In the genomic region with DNA sequence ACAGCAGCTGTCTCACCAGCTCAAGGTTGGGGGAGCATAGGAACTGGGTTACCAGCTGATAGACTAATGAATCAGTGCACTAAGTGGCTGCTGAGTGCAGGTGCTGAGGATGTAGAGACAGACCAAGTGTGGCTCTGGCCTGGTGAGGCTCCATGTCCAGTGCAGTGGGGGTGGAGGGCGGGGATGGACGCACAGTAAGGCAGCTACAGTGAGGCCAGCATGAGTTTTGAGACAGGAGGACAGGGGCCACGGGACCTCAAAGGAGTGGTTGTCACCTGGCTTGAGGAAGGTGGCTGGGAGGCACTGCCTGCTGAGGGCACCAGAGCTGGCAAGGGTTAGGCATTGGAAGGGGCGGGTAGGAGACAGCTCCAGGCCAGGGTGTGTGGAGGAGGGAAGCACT, we compare ENCODE assay signal across 13 cellular contexts. TPM values are rescaled to one million over a fixed set of nuclear protein-coding genes. Genes with fewer than 3 reads are reported as not detected.
A peak's percentile ranks its signal among the peaks of the same experiment; 100 is the strongest.
DNase-seq lines count a peak whose midpoint lies in the region; ATAC-seq and TF ChIP-seq lines count a peak whose summit lies in the region.
"Had no signal": no experiment of that assay in that cellular context is flagged by ENCODE, and none has a peak within 500 bp of the region (broad histone marks: within the 10 kb centered on the region; RNA-seq: fewer than 3 reads in every experiment).

No MANE protein-coding gene starts in this region.

- no peaks in the 10 kb centered on the region for H3K9me3 Mint-ChIP-seq in activated T-cell treated with anti-CD3 and anti-CD28 coated beads, Interleukin-2, amount 50 U/mL, for 72 hours
- no peaks in the 10 kb centered on the region for H3K9me3 Mint-ChIP-seq in activated T-cell treated with anti-CD3 and anti-CD28 coated beads, Interleukin-2, amount 50 U/mL, for 4 hours
- H3K9me3 Mint-ChIP-seq in effector memory CD8-positive, alpha-beta T cell = no peaks in the 10 kb centered on the region

- no peak for DNase-seq in activated T-cell treated with anti-CD3 and anti-CD28 coated beads, Interleukin-2, amount 50 U/mL, for 72 hours
- DNase-seq in activated T-cell treated with anti-CD3 and anti-CD28 coated beads, Interleukin-2, amount 50 U/mL, for 4 hours = no peak
- DNase-seq in MM.1S (no peak), mucosa of gallbladder (ENCODE audit: low spot score) (no peak), DMS 273 treated with DMSO at 0.1 percent for 48 hours (lab: John Stamatoyannopoulos, UW) (no peak)
- DNase-seq in effector memory CD8-positive, alpha-beta T cell = no peak
- DNase-seq: hypothalamus, NCI-H1105, NCI-H2227 treated with DMSO at 0.1 percent for 48 hours, nucleus accumbens had no signal

- H2AFZ ChIP-seq in MM.1S (ENCODE audit: low read length) = no peak overlapping the region

- peaks cover 12% of the 10 kb centered on the region; the same call in 1 of the 2 replicates for H3K4me1 ChIP-seq in MM.1S (ENCODE audit: low read length)

- H3K9me2 ChIP-seq in MM.1S (replicated peaks; ENCODE audit: insufficient read depth, low read length) = no peaks in the 10 kb centered on the region

- H3K27ac ChIP-seq in MM.1S (ENCODE audit: low read length) (peak overlapping the region; percentile 75; the same call in 1 of the 2 replicates), skin epidermis (peak overlapping the region in 18 of 21 experiments; percentile 18 to 89 (median 68))

- peaks cover 44% of the 10 kb centered on the region for H3K4me1 Mint-ChIP-seq in activated T-cell treated with anti-CD3 and anti-CD28 coated beads, Interleukin-2, amount 50 U/mL, for 72 hours (ENCODE audit: low read depth)
- peaks cover 40% of the 10 kb centered on the region for H3K4me1 Mint-ChIP-seq in activated T-cell treated with anti-CD3 and anti-CD28 coated beads, Interleukin-2, amount 50 U/mL, for 4 hours (ENCODE audit: low read depth)
- peaks cover 35 to 54% of the 10 kb centered on the region in 2 donors for H3K4me1 Mint-ChIP-seq in effector memory CD8-positive, alpha-beta T cell (ENCODE audit: low read depth in 2 of 2)

- no peaks in the 10 kb centered on the region for H3F3A ChIP-seq in MM.1S (ENCODE audit: insufficient read depth, low read length)

- ATAC-seq in activated T-cell treated with anti-CD3 and anti-CD28 coated beads, Interleukin-2, amount 50 U/mL, for 72 hours (replicated peaks in 1 of 2) = no peak
- no peak for ATAC-seq in activated T-cell treated with anti-CD3 and anti-CD28 coated beads, Interleukin-2, amount 50 U/mL, for 4 hours
- ATAC-seq in effector memory CD8-positive, alpha-beta T cell (replicated peaks) = no peak
- no peak for ATAC-seq in HG03045 (IDR thresholded peaks at IDR 0.05; ENCODE audit: unreplicated experiment)

- no peak overlapping the region for H3K4me2 ChIP-seq in MM.1S (ENCODE audit: low read depth, low read length)

- peak overlapping the region in 1 of 2 donors; percentile 64 for H3K4me3 Mint-ChIP-seq in activated T-cell treated with anti-CD3 and anti-CD28 coated beads, Interleukin-2, amount 50 U/mL, for 72 hours
- no peak overlapping the region for H3K4me3 Mint-ChIP-seq in activated T-cell treated with anti-CD3 and anti-CD28 coated beads, Interleukin-2, amount 50 U/mL, for 4 hours
- peak overlapping the region; percentile 62 to 71 for H3K4me3 Mint-ChIP-seq in effector memory CD8-positive, alpha-beta T cell

- no peaks in the 10 kb centered on the region for H3K36me3 ChIP-seq in MM.1S (replicated peaks; ENCODE audit: insufficient read depth, low read length)

- no peak overlapping the region for H3K4me3 ChIP-seq in MM.1S (ENCODE audit: low read length)
- no peak overlapping the region for H3K4me3 ChIP-seq in skin epidermis
- H3K4me3 ChIP-seq: transverse colon had no signal

- H3K79me2 ChIP-seq in MM.1S (ENCODE audit: low read length) = peaks cover 97% of the 10 kb centered on the region

- H3K9me3 ChIP-seq in MM.1S (replicated peaks; ENCODE audit: insufficient read depth, low read length) = no peaks in the 10 kb centered on the region
- H3K9me3 ChIP-seq: transverse colon had no signal

- no peaks in the 10 kb centered on the region for H3K27me3 ChIP-seq in MM.1S (replicated peaks; ENCODE audit: insufficient read depth, low read length)
- H3K27me3 ChIP-seq: transverse colon had no signal

- no peaks in the 10 kb centered on the region for H3K27me3 Mint-ChIP-seq in activated T-cell treated with anti-CD3 and anti-CD28 coated beads, Interleukin-2, amount 50 U/mL, for 72 hours (ENCODE audit: low read depth)
- no peaks in the 10 kb centered on the region for H3K27me3 Mint-ChIP-seq in activated T-cell treated with anti-CD3 and anti-CD28 coated beads, Interleukin-2, amount 50 U/mL, for 4 hours (ENCODE audit: low read depth)
- no peaks in the 10 kb centered on the region for H3K27me3 Mint-ChIP-seq in effector memory CD8-positive, alpha-beta T cell

- peak overlapping the region; percentile 45 for H3K27ac Mint-ChIP-seq in activated T-cell treated with anti-CD3 and anti-CD28 coated beads, Interleukin-2, amount 50 U/mL, for 72 hours
- H3K27ac Mint-ChIP-seq in effector memory CD8-positive, alpha-beta T cell = peak overlapping the region; percentile 90 to 99

- H3K9ac ChIP-seq in MM.1S (ENCODE audit: low read length) = no peak overlapping the region

- H4K20me1 ChIP-seq in MM.1S (ENCODE audit: insufficient read depth, low read length) = no peaks in the 10 kb centered on the region

- peaks cover 4% of the 10 kb centered on the region in 2 donors for H3K36me3 Mint-ChIP-seq in activated T-cell treated with anti-CD3 and anti-CD28 coated beads, Interleukin-2, amount 50 U/mL, for 72 hours (ENCODE audit: insufficient read depth in 2 of 2)
- H3K36me3 Mint-ChIP-seq in activated T-cell treated with anti-CD3 and anti-CD28 coated beads, Interleukin-2, amount 50 U/mL, for 4 hours (ENCODE audit: insufficient read depth) = peaks cover 12% of the 10 kb centered on the region
- peaks cover 12% of the 10 kb centered on the region for H3K36me3 Mint-ChIP-seq in effector memory CD8-positive, alpha-beta T cell (ENCODE audit: insufficient read depth)

- TF ChIP-seq CTCF in MM.1S (IDR thresholded peaks at IDR 0.05; ENCODE audit: low read length) = no peak

RNA-seq across cellular contexts. Expression of a gene that starts 37.0 kb away (rescaled TPM):
- 10 to 100 TPM; 59.9 to 66.2 TPM for total RNA-seq in activated T-cell treated with anti-CD3 and anti-CD28 coated beads, Interleukin-2, amount 50 U/mL, for 72 hours
- total RNA-seq in activated T-cell treated with anti-CD3 and anti-CD28 coated beads, Interleukin-2, amount 50 U/mL, for 4 hours = 10 to 100 TPM; 11.5 to 15.0 (median 12.9) TPM
- total RNA-seq in mucosa of gallbladder = 9.5 TPM

RNA-seq across cellular contexts. Expression of a gene that starts 55.4 kb away (rescaled TPM):
- 10 to 100 TPM; 23.1 to 26.3 TPM for total RNA-seq in activated T-cell treated with anti-CD3 and anti-CD28 coated beads, Interleukin-2, amount 50 U/mL, for 72 hours
- total RNA-seq in activated T-cell treated with anti-CD3 and anti-CD28 coated beads, Interleukin-2, amount 50 U/mL, for 4 hours = 10 to 100 TPM; 37.3 to 45.1 (median 40.7) TPM
- 38.6 TPM for total RNA-seq in mucosa of gallbladder
